Comparison of ENCODE assay signal across 8 cellular contexts in the genomic region with DNA sequence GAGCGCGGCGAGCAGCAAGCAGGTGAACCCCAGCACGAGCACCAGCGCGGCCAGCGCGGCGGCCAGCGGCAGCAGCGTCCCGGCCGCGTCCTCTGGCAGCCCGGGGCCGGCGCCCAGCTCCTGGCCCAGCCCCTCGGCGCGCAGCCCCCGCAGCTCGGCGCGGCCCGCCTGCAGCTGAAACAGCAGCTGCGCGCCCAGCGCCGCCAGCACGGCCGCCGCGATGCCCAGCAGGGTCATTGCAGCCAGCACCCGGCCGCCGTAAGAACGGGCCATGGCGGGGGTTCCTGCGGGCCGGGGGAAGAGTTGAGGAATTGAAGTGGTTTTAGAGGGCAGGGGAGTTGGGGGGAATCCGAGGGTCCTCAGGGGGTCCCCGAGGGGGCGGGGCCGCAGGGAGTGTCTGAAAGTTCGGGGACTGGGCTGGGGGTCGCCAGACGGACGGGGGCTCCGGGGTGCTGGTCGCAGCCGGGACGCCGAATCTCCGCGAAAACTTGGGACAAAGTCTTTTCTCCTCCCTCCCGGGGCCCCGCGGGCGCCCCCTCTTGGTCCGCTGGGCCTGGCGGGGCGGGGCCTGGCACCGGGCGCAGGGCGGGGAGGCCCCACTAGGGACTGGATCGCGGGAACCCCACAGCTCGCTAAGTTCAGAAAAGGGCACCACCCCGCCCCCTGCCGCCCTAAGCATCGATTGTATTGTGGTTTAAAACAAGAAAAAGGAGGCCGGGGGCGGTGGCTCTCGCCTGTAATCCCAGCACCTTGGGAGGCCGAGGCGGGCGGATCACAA. TPM values are rescaled to one million over a fixed set of nuclear protein-coding genes. Genes with fewer than 3 reads are reported as not detected.
A peak's percentile ranks its signal among the peaks of the same experiment; 100 is the strongest.
DNase-seq lines count a peak whose midpoint lies in the region; ATAC-seq, FAIRE-seq and TF ChIP-seq lines count a peak whose summit lies in the region.

Gene TMEM221 (minus strand): TSS at position 479 of the 778 bp plus-strand sequence. CDS start 206 bp downstream, at position 273.

- no peaks in the 10 kb centered on the region; the same call in 2 of the 3 replicates for H3K36me3 Mint-ChIP-seq in GM23338 (ENCODE audit: low read depth)

- ATAC-seq in A549 (peak; percentile 78 to 88), GM23338 (peak; percentile 82), body of pancreas (peak; percentile 70), GM18861 (IDR thresholded peaks at IDR 0.05; ENCODE audit: unreplicated experiment) (no peak)

- H3K4me3 Mint-ChIP-seq in GM23338 = peak within 1 kb of the TSS; percentile 69

- no peaks in the 10 kb centered on the region for H3F3A ChIP-seq in GM23338 (replicated peaks; ENCODE audit: low read depth)

- H3K9me3 ChIP-seq in A549 (no peaks in the 10 kb centered on the region), body of pancreas (no peaks in the 10 kb centered on the region), kidney (ENCODE audit: control insufficient read depth in 1 of 2, low read length in 2 of 2) (no peaks in the 10 kb centered on the region)

- no peaks in the 10 kb centered on the region for H3K79me2 ChIP-seq in GM23338 (replicated peaks; ENCODE audit: insufficient read depth)

- H4K20me1 ChIP-seq in GM23338 (replicated peaks; ENCODE audit: insufficient read depth) = no peaks in the 10 kb centered on the region

- no peak for TF ChIP-seq RAD21 in A549 (conservative IDR thresholded peaks at IDR 0.05 in 1 of 2, IDR thresholded peaks at IDR 0.05 in 1 of 2)

- no peak for FAIRE-seq in A549 (lab: Jason Lieb, UNC)
- no peak for FAIRE-seq in kidney (lab: Jason Lieb, UNC)

- no peak within 1 kb of the TSS for H3K27ac Mint-ChIP-seq in GM23338

- no peak for TF ChIP-seq EP300 in A549 (IDR thresholded peaks at IDR 0.05)

- peaks cover 28% of the 10 kb centered on the region for H3K27me3 ChIP-seq in GM23338 (ENCODE audit: insufficient read depth)
- no peaks in the 10 kb centered on the region for H3K27me3 ChIP-seq in body of pancreas

- H3K4me3 ChIP-seq in A549 (peak within 1 kb of the TSS; percentile 50), GM23338 (peak within 1 kb of the TSS; percentile 73), body of pancreas (peak within 1 kb of the TSS in 1 of 2 donors; percentile 24), kidney (ENCODE audit: low read length in 2 of 2) (peak within 1 kb of the TSS in 1 of 2 donors; percentile 25)

- peak within 1 kb of the TSS; percentile 88 for H2AFZ ChIP-seq in GM23338

- H3K27ac ChIP-seq in A549 = peak within 1 kb of the TSS; percentile 58 to 85
- no peak within 1 kb of the TSS for H3K27ac ChIP-seq in GM23338 (ENCODE audit: low read depth)
- peak within 1 kb of the TSS in 1 of 4 donors; percentile 43 for H3K27ac ChIP-seq in body of pancreas
- H3K27ac ChIP-seq in kidney (ENCODE audit: low read depth in 2 of 2, low read length in 2 of 2) = no peak within 1 kb of the TSS

- H3K9me3 Mint-ChIP-seq in GM23338 = peaks cover 2% of the 10 kb centered on the region; the same call in 1 of the 3 replicates

- DNase-seq in A549 (ENCODE audit: low read depth in 1 of 2, low spot score in 1 of 2) (peak; percentile 55 to 66), GM23338 (ENCODE audit: low spot score) (peak; percentile 80), T-helper 22 cell (ENCODE audit: low read depth) (peak; percentile 13), body of pancreas (peak; percentile 42 to 65 (median 51)), kidney (no peak), NCI-H524 treated with DMSO at 0.1 percent for 48 hours (lab: John Stamatoyannopoulos, UW) (no peak)
- peak in 2 of 3 experiments; percentile 32 for DNase-seq in stimulated activated CD4-positive, alpha-beta T cell treated with anti-CD3 and anti-CD28 coated beads, TNF-alpha, amount 100 ng/mL, for 4 hours (ENCODE audit: low read depth in 3 of 3)

- peaks cover 5% of the 10 kb centered on the region for H3K4me1 Mint-ChIP-seq in GM23338

- H3K36me3 ChIP-seq in GM23338 (ENCODE audit: insufficient read depth) = no peaks in the 10 kb centered on the region
- H3K36me3 ChIP-seq in body of pancreas (replicated peaks in 1 of 2; ENCODE audit: insufficient read depth in 1 of 2, low read depth in 2 of 2) = no peaks in the 10 kb centered on the region
- H3K36me3 ChIP-seq in kidney (ENCODE audit: control insufficient read depth in 1 of 2, insufficient read depth in 2 of 2, low read length in 2 of 2) = no peaks in the 10 kb centered on the region

- H3K9me2 ChIP-seq in GM23338 (ENCODE audit: insufficient read depth) = no peaks in the 10 kb centered on the region

- CTCF ChIA-PET in A549 (lab: Yijun Ruan, JAX) = interaction anchor here (0.5 to 2.2 kb wide), 17 partner anchors 8 to 761 kb away, joined by 3 to 13 read pairs (median 4); partner anchors contain the start of genes CCDC194, MVB12A and NXNL1

- POLR2A ChIA-PET in A549 (lab: Yijun Ruan, JAX) = interaction anchor here (1.0 kb wide), 2 partner anchors 23 to 29 kb away, joined by 3 read pairs; partner anchors contain the start of gene MVB12A

- intact Hi-C loops in body of pancreas (cut with DNase I) (no loop called here), kidney (cut with DNase I) (no loop called here)

- peak; percentile 47 for TF ChIP-seq CTCF in A549 (IDR thresholded peaks at IDR 0.05)
- peak; percentile 62 to 64 for TF ChIP-seq CTCF in GM23338 (conservative IDR thresholded peaks at IDR 0.05; ENCODE audit: low read depth in 2 of 2)
- peak; percentile 39 to 69 (median 47) for TF ChIP-seq CTCF in body of pancreas (IDR thresholded peaks at IDR 0.05)
- peak; percentile 17 for TF ChIP-seq CTCF in kidney (IDR thresholded peaks at IDR 0.05; ENCODE audit: borderline replicate concordance, extremely low read depth, insufficient read depth)

- 0 out of 2 replicates have a peak, but pooled peaks have one; percentile 8 for TF ChIP-seq POLR2A in A549 (IDR thresholded peaks at IDR 0.05; ENCODE audit: low read length)
- TF ChIP-seq POLR2A in body of pancreas (IDR thresholded peaks at IDR 0.05) = peak in 1 of 3 donors; percentile 18

- H3K4me2 ChIP-seq in A549 (peak within 1 kb of the TSS; percentile 71), GM23338 (peak within 1 kb of the TSS; percentile 86)

- peaks cover 18% of the 10 kb centered on the region for H3K27me3 Mint-ChIP-seq in GM23338 (ENCODE audit: insufficient read depth, low read depth, poor library complexity)

- H3K4me1 ChIP-seq in A549 (0 out of 3 replicates have a peak, but pooled peaks cover 6% of the 10 kb centered on the region), GM23338 (ENCODE audit: insufficient read depth) (no peaks in the 10 kb centered on the region), body of pancreas (peaks cover 2% of the 10 kb centered on the region), kidney (ENCODE audit: control insufficient read depth in 1 of 2, insufficient read depth in 1 of 2, low read depth in 1 of 2, low read length in 2 of 2) (peaks cover 0 to 2% of the 10 kb centered on the region in 2 donors)

- 3% methylated on average over 13 of the region's 77 CpGs for WGBS in A549 (ENCODE audit: missing lambda C conversion rate)
- WGBS in body of pancreas, 2 donors = 2 to 4% methylated on average over 19 to 51 of the region's 77 CpGs

- H3K9ac ChIP-seq in kidney (ENCODE audit: low read length in 2 of 2) = no peak within 1 kb of the TSS

TF ChIP-seq in A549, 52 proteins besides CTCF, POLR2A, EP300 and RAD21:
- TF ChIP-seq HDAC2 (IDR thresholded peaks at IDR 0.05) = no peak
- TF ChIP-seq ESRRA (IDR thresholded peaks at IDR 0.05; ENCODE audit: borderline replicate concordance, low read length) = no peak
- TF ChIP-seq TFCP2L1 (CRISPR knock-in tag; IDR thresholded peaks at IDR 0.05) = no peak
- TF ChIP-seq ATOH8 (CRISPR knock-in tag; IDR thresholded peaks at IDR 0.05; ENCODE audit: low read depth) = no peak
- TF ChIP-seq GATA3 (IDR thresholded peaks at IDR 0.05; ENCODE audit: borderline replicate concordance) = no peak
- no peak for TF ChIP-seq NR3C1 (IDR thresholded peaks at IDR 0.05)

TF ChIP-seq in GM23338, 12 proteins besides CTCF, POLR2A, EP300 and RAD21:
- TF ChIP-seq ZNF114 (CRISPR knock-in tag; IDR thresholded peaks at IDR 0.05) (no peak), POLR2AphosphoS5 (IDR thresholded peaks at IDR 0.05; ENCODE audit: low read depth) (peak; percentile 56)

RNA-seq across cellular contexts. Expression of gene TMEM221, which starts in this region (rescaled TPM):
- polyA plus RNA-seq in A549 (2011; rRNA removed) = 0.61 and 0.78 TPM in 2 replicates
- polyA plus RNA-seq in A549 (2012; cell fraction: cytosol; rRNA removed) = 0.41 and 0.58 TPM in 2 replicates
- 0.72 and 1.3 TPM in 2 replicates for polyA plus RNA-seq in A549 (2012; cell fraction: nucleus; rRNA removed)
- polyA plus RNA-seq in A549 (2017; fragmentation: RNase III; extraction: RNeasy Plus Mini Kit Qiagen cat#74134 plus additional on column Dnase treatment) = 0.52 to 0.90 TPM (median 0.62 TPM) in 3 replicates
- polyA minus RNA-seq in A549 (2011; rRNA and poly(A)+ RNA removed) = 0.45 and 0.97 TPM in 2 replicates
- total RNA-seq in GM23338 (2014; rRNA removed; shearing (Covaris generic)) = 0.90 and 1.8 TPM in 2 replicates
- 0.40 and 1.8 TPM in 2 replicates for polyA plus RNA-seq in GM23338 (2016; fragmentation: Nextera tagmentation; extraction: Ambion mirVana)
- under 1 TPM in 1 of 2 donors, not detected in 1; 0.52 TPM for total RNA-seq in body of pancreas
- 0.13 TPM for total RNA-seq in kidney
- polyA plus RNA-seq in kidney (ENCODE audit: insufficient read depth, low read depth, low replicate concordance) = not detected

Comparison
In these comparisons a context has a peak if more than half of its experiments do, and no peak if none do; other contexts are left out.
1. Peak in DNase-seq and ATAC-seq in body of pancreas; RNA of the gene not detected or under 1 TPM.
2. DNase-seq: peak in A549 (2 of 2), GM23338 (single experiment), T-helper 22 cell (single experiment) and stimulated activated CD4-positive, alpha-beta T cell treated with anti-CD3 and anti-CD28 coated beads, TNF-alpha, amount 100 ng/mL, for 4 hours (2 of 3); none in kidney (single experiment) and NCI-H524 treated with DMSO at 0.1 percent for 48 hours (single experiment).
3. H3K27ac ChIP-seq: peak in A549 (2 of 2); none in GM23338 (single experiment) and kidney (0 of 2).
4. Peak in every context shown above with its lines, with median percentiles within 50 percentile points of each other: CTCF ChIP-seq.